ENCODE assay signal across 1 cellular context in the genomic region with DNA sequence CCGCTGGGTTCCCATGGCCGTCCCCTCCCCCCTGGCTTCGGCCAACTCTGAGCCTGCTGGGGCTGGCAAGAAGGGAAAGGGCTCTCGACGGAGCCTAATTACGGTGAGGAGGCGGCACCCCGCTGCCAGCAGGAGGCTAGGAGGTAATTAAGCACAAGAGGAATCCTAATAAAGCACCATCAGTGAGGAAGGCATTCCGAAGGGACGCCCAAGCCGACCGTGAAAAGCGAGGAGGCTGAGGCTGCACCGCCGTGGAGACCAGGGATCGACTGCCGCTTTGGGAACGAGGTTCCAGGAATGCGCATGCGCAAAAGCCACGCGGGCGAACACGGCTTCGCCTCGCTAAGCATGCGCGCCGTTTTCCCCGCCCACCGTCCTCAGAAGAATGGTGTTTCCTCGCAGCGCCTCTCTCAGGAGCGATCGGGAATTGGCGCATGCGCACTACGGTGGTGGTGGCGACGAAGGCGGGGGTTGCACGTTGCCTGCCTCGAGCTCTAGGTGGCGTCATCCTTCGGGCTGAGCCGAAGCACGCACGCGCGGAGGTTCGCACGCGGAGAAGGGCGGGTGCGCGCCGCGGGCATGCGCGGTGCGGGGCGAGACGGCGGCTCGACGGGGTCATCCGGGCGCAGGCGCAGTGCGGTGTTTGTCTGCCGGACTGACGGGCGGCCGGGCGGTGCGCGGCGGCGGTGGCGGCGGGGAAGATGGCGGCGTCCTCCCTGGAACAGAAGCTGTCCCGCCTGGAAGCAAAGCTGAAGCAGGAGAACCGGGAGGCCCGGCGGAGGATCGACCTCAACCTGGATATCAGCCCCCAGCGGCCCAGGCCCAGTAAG.
TF ChIP-seq lines count a peak whose summit lies in the region.

Gene MAP2K7 (plus strand): TSS at position 634 of the 830 bp plus-strand sequence. CDS start 68 bp downstream, at position 702.

TF ChIP-seq in GM12878, 131 proteins besides CTCF, POLR2A, EP300 and RAD21 (continued from another document):
- TF ChIP-seq, protein P1, sequence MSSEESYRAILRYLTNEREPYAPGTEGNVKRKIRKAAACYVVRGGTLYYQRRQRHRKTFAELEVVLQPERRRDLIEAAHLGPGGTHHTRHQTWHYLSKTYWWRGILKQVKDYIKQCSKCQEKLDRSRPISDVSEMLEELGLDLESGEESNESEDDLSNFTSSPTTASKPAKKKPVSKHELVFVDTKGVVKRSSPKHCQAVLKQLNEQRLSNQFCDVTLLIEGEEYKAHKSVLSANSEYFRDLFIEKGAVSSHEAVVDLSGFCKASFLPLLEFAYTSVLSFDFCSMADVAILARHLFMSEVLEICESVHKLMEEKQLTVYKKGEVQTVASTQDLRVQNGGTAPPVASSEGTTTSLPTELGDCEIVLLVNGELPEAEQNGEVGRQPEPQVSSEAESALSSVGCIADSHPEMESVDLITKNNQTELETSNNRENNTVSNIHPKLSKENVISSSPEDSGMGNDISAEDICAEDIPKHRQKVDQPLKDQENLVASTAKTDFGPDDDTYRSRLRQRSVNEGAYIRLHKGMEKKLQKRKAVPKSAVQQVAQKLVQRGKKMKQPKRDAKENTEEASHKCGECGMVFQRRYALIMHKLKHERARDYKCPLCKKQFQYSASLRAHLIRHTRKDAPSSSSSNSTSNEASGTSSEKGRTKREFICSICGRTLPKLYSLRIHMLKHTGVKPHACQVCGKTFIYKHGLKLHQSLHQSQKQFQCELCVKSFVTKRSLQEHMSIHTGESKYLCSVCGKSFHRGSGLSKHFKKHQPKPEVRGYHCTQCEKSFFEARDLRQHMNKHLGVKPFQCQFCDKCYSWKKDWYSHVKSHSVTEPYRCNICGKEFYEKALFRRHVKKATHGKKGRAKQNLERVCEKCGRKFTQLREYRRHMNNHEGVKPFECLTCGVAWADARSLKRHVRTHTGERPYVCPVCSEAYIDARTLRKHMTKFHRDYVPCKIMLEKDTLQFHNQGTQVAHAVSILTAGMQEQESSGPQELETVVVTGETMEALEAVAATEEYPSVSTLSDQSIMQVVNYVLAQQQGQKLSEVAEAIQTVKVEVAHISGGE (CRISPR knock-in tag; IDR thresholded peaks at IDR 0.05) = no peak
- TF ChIP-seq STAT3 (IDR thresholded peaks at IDR 0.05; ENCODE audit: low read depth, low read length) (no peak), BHLHE40 (IDR thresholded peaks at IDR 0.05; ENCODE audit: borderline replicate concordance in 1 of 2, low read depth in 2 of 2, low read length in 1 of 2) (peak; percentile 88 to 94), STAT1 (conservative IDR thresholded peaks at IDR 0.05) (0 out of 2 replicates have a peak, but pooled peaks have one; percentile 19), IKZF1 (conservative IDR thresholded peaks at IDR 0.05) (peak; percentile 100), USF1 (IDR thresholded peaks at IDR 0.05; ENCODE audit: borderline replicate concordance, extremely low read length, insufficient read depth, low read depth, low read length) (peak; percentile 20), BCL11A (IDR thresholded peaks at IDR 0.05; ENCODE audit: low read depth, low read length) (0 out of 2 replicates have a peak, but pooled peaks have one; percentile 3), MTA3 (IDR thresholded peaks at IDR 0.05; ENCODE audit: borderline replicate concordance, low read length) (no peak), FOXK2 (IDR thresholded peaks at IDR 0.05) (no peak), PBX3 (IDR thresholded peaks at IDR 0.05; ENCODE audit: insufficient replicate concordance, low read depth, low read length) (peak; percentile 46), RCOR1 (conservative IDR thresholded peaks at IDR 0.05; ENCODE audit: low read depth, low read length) (no peak), ATF3 (IDR thresholded peaks at IDR 0.05; ENCODE audit: borderline replicate concordance, extremely low read depth, low read depth, low read length) (peak; percentile 35; the same call in 1 of the 2 replicates), RB1 (IDR thresholded peaks at IDR 0.05; ENCODE audit: borderline replicate concordance) (peak; percentile 44), SMAD5 (IDR thresholded peaks at IDR 0.05; ENCODE audit: low read depth) (peak; percentile 51; the same call in 1 of the 2 replicates), CHD4 (IDR thresholded peaks at IDR 0.05) (no peak), NR2C1 (IDR thresholded peaks at IDR 0.05) (0 out of 2 replicates have a peak, but pooled peaks have one; percentile 4), BRCA1 (IDR thresholded peaks at IDR 0.05; ENCODE audit: low read depth, low read length) (no peak), FOS (IDR thresholded peaks at IDR 0.05; ENCODE audit: borderline replicate concordance, extremely low read depth, insufficient read length) (no peak), MYB (IDR thresholded peaks at IDR 0.05; ENCODE audit: borderline replicate concordance, low read depth, low read length) (peak; percentile 25; the same call in 1 of the 2 replicates), POLR2AphosphoS5 (IDR thresholded peaks at IDR 0.05; ENCODE audit: low read length) (peak; percentile 89; the same call in 1 of the 2 replicates), NFYA (IDR thresholded peaks at IDR 0.05; ENCODE audit: borderline replicate concordance, low read depth, low read length) (no peak), TARDBP (IDR thresholded peaks at IDR 0.05; ENCODE audit: borderline replicate concordance) (no peak), NRF1 (conservative IDR thresholded peaks at IDR 0.05; ENCODE audit: low read depth, low read length) (peak; percentile 87), TBL1XR1 (IDR thresholded peaks at IDR 0.05; ENCODE audit: low read depth, low read length) (peak; percentile 27; the same call in 1 of the 2 replicates), CREB1 (IDR thresholded peaks at IDR 0.05; ENCODE audit: low read depth) (0 out of 2 replicates have a peak, but pooled peaks have one; percentile 60), ZNF207 (IDR thresholded peaks at IDR 0.05; ENCODE audit: borderline replicate concordance) (no peak; the same call in none of the 2 replicates), HDGF (IDR thresholded peaks at IDR 0.05) (peak; percentile 89; the same call in 1 of the 2 replicates), TCF7 (IDR thresholded peaks at IDR 0.05; ENCODE audit: borderline replicate concordance) (no peak), CBX3 (IDR thresholded peaks at IDR 0.05; ENCODE audit: borderline replicate concordance, low read depth) (no peak), CHD1 (IDR thresholded peaks at IDR 0.05; ENCODE audit: low read depth, low read length) (0 out of 2 replicates have a peak, but pooled peaks have one; percentile 31), MXI1 (IDR thresholded peaks at IDR 0.05; ENCODE audit: low read depth, low read length) (peak; percentile 19), RBBP5 (conservative IDR thresholded peaks at IDR 0.05) (no peak)
- TF ChIP-seq, protein P2, sequence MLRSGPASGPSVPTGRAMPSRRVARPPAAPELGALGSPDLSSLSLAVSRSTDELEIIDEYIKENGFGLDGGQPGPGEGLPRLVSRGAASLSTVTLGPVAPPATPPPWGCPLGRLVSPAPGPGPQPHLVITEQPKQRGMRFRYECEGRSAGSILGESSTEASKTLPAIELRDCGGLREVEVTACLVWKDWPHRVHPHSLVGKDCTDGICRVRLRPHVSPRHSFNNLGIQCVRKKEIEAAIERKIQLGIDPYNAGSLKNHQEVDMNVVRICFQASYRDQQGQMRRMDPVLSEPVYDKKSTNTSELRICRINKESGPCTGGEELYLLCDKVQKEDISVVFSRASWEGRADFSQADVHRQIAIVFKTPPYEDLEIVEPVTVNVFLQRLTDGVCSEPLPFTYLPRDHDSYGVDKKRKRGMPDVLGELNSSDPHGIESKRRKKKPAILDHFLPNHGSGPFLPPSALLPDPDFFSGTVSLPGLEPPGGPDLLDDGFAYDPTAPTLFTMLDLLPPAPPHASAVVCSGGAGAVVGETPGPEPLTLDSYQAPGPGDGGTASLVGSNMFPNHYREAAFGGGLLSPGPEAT (IDR thresholded peaks at IDR 0.05; ENCODE audit: low read depth) = peak; percentile 23; the same call in 1 of the 2 replicates
- TF ChIP-seq, protein P3, sequence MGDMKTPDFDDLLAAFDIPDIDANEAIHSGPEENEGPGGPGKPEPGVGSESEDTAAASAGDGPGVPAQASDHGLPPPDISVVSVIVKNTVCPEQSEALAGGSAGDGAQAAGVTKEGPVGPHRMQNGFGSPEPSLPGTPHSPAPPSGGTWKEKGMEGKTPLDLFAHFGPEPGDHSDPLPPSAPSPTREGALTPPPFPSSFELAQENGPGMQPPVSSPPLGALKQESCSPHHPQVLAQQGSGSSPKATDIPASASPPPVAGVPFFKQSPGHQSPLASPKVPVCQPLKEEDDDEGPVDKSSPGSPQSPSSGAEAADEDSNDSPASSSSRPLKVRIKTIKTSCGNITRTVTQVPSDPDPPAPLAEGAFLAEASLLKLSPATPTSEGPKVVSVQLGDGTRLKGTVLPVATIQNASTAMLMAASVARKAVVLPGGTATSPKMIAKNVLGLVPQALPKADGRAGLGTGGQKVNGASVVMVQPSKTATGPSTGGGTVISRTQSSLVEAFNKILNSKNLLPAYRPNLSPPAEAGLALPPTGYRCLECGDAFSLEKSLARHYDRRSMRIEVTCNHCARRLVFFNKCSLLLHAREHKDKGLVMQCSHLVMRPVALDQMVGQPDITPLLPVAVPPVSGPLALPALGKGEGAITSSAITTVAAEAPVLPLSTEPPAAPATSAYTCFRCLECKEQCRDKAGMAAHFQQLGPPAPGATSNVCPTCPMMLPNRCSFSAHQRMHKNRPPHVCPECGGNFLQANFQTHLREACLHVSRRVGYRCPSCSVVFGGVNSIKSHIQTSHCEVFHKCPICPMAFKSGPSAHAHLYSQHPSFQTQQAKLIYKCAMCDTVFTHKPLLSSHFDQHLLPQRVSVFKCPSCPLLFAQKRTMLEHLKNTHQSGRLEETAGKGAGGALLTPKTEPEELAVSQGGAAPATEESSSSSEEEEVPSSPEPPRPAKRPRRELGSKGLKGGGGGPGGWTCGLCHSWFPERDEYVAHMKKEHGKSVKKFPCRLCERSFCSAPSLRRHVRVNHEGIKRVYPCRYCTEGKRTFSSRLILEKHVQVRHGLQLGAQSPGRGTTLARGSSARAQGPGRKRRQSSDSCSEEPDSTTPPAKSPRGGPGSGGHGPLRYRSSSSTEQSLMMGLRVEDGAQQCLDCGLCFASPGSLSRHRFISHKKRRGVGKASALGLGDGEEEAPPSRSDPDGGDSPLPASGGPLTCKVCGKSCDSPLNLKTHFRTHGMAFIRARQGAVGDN (IDR thresholded peaks at IDR 0.05) = peak; percentile 83
- TF ChIP-seq, protein P4, sequence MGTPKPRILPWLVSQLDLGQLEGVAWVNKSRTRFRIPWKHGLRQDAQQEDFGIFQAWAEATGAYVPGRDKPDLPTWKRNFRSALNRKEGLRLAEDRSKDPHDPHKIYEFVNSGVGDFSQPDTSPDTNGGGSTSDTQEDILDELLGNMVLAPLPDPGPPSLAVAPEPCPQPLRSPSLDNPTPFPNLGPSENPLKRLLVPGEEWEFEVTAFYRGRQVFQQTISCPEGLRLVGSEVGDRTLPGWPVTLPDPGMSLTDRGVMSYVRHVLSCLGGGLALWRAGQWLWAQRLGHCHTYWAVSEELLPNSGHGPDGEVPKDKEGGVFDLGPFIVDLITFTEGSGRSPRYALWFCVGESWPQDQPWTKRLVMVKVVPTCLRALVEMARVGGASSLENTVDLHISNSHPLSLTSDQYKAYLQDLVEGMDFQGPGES (IDR thresholded peaks at IDR 0.05) = no peak
